1 cellular context compared by ENCODE assay signal in the genomic region with DNA sequence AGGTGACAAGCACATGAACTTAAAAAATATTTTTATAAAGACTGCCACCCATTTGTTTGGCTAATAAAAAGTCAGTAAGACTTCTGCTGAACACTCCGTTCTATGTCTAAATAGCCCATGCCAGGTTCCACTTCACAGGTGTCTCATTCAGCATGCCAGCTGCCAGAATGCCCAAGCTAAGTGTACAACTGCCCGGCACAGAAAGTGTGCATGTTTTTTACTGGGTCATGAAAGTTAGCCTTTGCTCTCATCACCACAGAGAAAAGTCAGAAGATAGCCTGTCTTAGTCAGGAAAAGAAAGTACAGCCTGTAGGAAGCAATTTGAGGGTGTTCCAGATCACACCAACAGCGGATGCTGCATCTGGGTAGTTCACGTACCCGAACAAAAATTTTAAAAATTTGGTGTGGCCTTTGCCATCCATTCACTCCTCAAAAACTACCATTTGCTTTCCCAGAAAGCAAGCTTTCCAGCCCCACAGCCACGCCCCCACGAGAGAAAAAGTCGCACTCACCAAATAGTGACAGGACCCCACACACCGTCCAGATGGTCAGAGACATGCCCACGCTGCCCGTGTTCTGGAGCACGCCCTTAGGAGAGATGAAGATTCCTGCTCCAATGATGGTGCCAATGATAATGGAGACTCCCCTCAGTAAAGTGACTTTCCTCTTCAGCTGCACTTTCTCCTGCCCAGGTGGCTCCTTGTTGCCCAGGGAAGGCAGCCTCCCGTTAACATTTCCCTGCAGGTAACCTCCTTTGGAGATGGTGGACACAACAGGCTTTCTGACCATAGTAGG.
TF ChIP-seq lines count a peak whose summit lies in the region.

No MANE protein-coding gene starts in this region.

TF ChIP-seq in HepG2, 621 proteins besides CTCF, POLR2A, EP300 and RAD21 (continued from another document and continues in another):
- TF ChIP-seq, protein P1, sequence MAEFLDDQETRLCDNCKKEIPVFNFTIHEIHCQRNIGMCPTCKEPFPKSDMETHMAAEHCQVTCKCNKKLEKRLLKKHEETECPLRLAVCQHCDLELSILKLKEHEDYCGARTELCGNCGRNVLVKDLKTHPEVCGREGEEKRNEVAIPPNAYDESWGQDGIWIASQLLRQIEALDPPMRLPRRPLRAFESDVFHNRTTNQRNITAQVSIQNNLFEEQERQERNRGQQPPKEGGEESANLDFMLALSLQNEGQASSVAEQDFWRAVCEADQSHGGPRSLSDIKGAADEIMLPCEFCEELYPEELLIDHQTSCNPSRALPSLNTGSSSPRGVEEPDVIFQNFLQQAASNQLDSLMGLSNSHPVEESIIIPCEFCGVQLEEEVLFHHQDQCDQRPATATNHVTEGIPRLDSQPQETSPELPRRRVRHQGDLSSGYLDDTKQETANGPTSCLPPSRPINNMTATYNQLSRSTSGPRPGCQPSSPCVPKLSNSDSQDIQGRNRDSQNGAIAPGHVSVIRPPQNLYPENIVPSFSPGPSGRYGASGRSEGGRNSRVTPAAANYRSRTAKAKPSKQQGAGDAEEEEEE (CRISPR knock-in tag; IDR thresholded peaks at IDR 0.05; ENCODE audit: borderline replicate concordance), result no peak
- TF ChIP-seq RFXAP (CRISPR knock-in tag; IDR thresholded peaks at IDR 0.05; ENCODE audit: borderline replicate concordance) (no peak), ZNF775 (CRISPR knock-in tag; IDR thresholded peaks at IDR 0.05; ENCODE audit: borderline replicate concordance) (no peak), SIX4 (CRISPR knock-in tag; IDR thresholded peaks at IDR 0.05) (no peak), MATR3 (CRISPR knock-in tag; IDR thresholded peaks at IDR 0.05) (no peak), SRY (CRISPR knock-in tag; IDR thresholded peaks at IDR 0.05) (no peak), GFI1 (CRISPR knock-in tag; IDR thresholded peaks at IDR 0.05; ENCODE audit: borderline replicate concordance) (0 out of 2 replicates have a peak, but pooled peaks have one; percentile 25), PAX8 (CRISPR knock-in tag; IDR thresholded peaks at IDR 0.05; ENCODE audit: borderline replicate concordance) (no peak), MLLT10 (CRISPR knock-in tag; IDR thresholded peaks at IDR 0.05) (no peak), TEAD3 (CRISPR knock-in tag; optimal IDR thresholded peaks at IDR 0.05; ENCODE audit: borderline replicate concordance) (no peak), ZNF790 (CRISPR knock-in tag; IDR thresholded peaks at IDR 0.05; ENCODE audit: borderline replicate concordance) (no peak), REXO4 (CRISPR knock-in tag; IDR thresholded peaks at IDR 0.05; ENCODE audit: borderline replicate concordance) (no peak), ZNF780A (CRISPR knock-in tag; IDR thresholded peaks at IDR 0.05) (no peak), SRSF4 (IDR thresholded peaks at IDR 0.05; ENCODE audit: low read depth, low read length, poor library complexity, severe bottlenecking) (no peak), ZNF747 (CRISPR knock-in tag; IDR thresholded peaks at IDR 0.05; ENCODE audit: borderline replicate concordance) (no peak), ZNF546 (CRISPR knock-in tag; conservative IDR thresholded peaks at IDR 0.05) (no peak), ZNF260 (CRISPR knock-in tag; IDR thresholded peaks at IDR 0.05; ENCODE audit: borderline replicate concordance, low read depth) (no peak), CREM (IDR thresholded peaks at IDR 0.05) (no peak), CREM (CRISPR knock-in tag; IDR thresholded peaks at IDR 0.05) (no peak), PAWR (CRISPR knock-in tag; IDR thresholded peaks at IDR 0.05; ENCODE audit: borderline replicate concordance) (no peak), CBFB (CRISPR knock-in tag; IDR thresholded peaks at IDR 0.05) (no peak), ZNF724P (CRISPR knock-in tag; IDR thresholded peaks at IDR 0.05; ENCODE audit: borderline replicate concordance) (no peak), ARNT2 (CRISPR knock-in tag; IDR thresholded peaks at IDR 0.05; ENCODE audit: low read depth) (0 out of 2 replicates have a peak, but pooled peaks have one; percentile 18), ZNF501 (CRISPR knock-in tag; IDR thresholded peaks at IDR 0.05) (no peak), ZNF562 (CRISPR knock-in tag; IDR thresholded peaks at IDR 0.05; ENCODE audit: borderline replicate concordance) (no peak), ZNF44 (CRISPR knock-in tag; IDR thresholded peaks at IDR 0.05) (no peak), ZNF333 (CRISPR knock-in tag; IDR thresholded peaks at IDR 0.05; ENCODE audit: borderline replicate concordance) (no peak), NCOA5 (CRISPR knock-in tag; IDR thresholded peaks at IDR 0.05) (no peak), TBX3 (IDR thresholded peaks at IDR 0.05; ENCODE audit: borderline replicate concordance) (no peak)
- TF ChIP-seq, protein P2, sequence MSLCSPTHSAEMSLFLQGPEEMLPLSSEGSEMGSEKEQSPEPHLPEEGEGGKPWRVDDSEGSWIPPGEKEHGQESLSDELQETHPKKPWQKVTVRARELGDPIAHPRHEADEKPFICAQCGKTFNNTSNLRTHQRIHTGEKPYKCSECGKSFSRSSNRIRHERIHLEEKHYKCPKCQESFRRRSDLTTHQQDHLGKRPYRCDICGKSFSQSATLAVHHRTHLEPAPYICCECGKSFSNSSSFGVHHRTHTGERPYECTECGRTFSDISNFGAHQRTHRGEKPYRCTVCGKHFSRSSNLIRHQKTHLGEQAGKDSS (CRISPR knock-in tag; IDR thresholded peaks at IDR 0.05; ENCODE audit: borderline replicate concordance, low read depth), result 0 out of 2 replicates have a peak, but pooled peaks have one; percentile 11
- TF ChIP-seq, protein P3, sequence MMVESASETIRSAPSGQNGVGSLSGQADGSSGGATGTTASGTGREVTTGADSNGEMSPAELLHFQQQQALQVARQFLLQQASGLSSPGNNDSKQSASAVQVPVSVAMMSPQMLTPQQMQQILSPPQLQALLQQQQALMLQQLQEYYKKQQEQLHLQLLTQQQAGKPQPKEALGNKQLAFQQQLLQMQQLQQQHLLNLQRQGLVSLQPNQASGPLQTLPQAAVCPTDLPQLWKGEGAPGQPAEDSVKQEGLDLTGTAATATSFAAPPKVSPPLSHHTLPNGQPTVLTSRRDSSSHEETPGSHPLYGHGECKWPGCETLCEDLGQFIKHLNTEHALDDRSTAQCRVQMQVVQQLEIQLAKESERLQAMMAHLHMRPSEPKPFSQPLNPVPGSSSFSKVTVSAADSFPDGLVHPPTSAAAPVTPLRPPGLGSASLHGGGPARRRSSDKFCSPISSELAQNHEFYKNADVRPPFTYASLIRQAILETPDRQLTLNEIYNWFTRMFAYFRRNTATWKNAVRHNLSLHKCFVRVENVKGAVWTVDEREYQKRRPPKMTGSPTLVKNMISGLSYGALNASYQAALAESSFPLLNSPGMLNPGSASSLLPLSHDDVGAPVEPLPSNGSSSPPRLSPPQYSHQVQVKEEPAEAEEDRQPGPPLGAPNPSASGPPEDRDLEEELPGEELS (CRISPR knock-in tag; IDR thresholded peaks at IDR 0.05), result no peak
- TF ChIP-seq, protein P4, sequence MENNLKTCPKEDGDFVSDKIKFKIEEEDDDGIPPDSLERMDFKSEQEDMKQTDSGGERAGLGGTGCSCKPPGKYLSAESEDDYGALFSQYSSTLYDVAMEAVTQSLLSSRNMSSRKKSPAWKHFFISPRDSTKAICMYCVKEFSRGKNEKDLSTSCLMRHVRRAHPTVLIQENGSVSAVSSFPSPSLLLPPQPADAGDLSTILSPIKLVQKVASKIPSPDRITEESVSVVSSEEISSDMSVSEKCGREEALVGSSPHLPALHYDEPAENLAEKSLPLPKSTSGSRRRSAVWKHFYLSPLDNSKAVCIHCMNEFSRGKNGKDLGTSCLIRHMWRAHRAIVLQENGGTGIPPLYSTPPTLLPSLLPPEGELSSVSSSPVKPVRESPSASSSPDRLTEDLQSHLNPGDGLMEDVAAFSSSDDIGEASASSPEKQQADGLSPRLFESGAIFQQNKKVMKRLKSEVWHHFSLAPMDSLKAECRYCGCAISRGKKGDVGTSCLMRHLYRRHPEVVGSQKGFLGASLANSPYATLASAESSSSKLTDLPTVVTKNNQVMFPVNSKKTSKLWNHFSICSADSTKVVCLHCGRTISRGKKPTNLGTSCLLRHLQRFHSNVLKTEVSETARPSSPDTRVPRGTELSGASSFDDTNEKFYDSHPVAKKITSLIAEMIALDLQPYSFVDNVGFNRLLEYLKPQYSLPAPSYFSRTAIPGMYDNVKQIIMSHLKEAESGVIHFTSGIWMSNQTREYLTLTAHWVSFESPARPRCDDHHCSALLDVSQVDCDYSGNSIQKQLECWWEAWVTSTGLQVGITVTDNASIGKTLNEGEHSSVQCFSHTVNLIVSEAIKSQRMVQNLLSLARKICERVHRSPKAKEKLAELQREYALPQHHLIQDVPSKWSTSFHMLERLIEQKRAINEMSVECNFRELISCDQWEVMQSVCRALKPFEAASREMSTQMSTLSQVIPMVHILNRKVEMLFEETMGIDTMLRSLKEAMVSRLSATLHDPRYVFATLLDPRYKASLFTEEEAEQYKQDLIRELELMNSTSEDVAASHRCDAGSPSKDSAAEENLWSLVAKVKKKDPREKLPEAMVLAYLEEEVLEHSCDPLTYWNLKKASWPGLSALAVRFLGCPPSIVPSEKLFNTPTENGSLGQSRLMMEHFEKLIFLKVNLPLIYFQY (CRISPR knock-in tag; IDR thresholded peaks at IDR 0.05; ENCODE audit: borderline replicate concordance), result no peak
- TF ChIP-seq, protein P5, sequence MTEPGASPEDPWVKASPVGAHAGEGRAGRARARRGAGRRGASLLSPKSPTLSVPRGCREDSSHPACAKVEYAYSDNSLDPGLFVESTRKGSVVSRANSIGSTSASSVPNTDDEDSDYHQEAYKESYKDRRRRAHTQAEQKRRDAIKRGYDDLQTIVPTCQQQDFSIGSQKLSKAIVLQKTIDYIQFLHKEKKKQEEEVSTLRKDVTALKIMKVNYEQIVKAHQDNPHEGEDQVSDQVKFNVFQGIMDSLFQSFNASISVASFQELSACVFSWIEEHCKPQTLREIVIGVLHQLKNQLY (CRISPR knock-in tag; IDR thresholded peaks at IDR 0.05), result no peak
- TF ChIP-seq, protein P6, sequence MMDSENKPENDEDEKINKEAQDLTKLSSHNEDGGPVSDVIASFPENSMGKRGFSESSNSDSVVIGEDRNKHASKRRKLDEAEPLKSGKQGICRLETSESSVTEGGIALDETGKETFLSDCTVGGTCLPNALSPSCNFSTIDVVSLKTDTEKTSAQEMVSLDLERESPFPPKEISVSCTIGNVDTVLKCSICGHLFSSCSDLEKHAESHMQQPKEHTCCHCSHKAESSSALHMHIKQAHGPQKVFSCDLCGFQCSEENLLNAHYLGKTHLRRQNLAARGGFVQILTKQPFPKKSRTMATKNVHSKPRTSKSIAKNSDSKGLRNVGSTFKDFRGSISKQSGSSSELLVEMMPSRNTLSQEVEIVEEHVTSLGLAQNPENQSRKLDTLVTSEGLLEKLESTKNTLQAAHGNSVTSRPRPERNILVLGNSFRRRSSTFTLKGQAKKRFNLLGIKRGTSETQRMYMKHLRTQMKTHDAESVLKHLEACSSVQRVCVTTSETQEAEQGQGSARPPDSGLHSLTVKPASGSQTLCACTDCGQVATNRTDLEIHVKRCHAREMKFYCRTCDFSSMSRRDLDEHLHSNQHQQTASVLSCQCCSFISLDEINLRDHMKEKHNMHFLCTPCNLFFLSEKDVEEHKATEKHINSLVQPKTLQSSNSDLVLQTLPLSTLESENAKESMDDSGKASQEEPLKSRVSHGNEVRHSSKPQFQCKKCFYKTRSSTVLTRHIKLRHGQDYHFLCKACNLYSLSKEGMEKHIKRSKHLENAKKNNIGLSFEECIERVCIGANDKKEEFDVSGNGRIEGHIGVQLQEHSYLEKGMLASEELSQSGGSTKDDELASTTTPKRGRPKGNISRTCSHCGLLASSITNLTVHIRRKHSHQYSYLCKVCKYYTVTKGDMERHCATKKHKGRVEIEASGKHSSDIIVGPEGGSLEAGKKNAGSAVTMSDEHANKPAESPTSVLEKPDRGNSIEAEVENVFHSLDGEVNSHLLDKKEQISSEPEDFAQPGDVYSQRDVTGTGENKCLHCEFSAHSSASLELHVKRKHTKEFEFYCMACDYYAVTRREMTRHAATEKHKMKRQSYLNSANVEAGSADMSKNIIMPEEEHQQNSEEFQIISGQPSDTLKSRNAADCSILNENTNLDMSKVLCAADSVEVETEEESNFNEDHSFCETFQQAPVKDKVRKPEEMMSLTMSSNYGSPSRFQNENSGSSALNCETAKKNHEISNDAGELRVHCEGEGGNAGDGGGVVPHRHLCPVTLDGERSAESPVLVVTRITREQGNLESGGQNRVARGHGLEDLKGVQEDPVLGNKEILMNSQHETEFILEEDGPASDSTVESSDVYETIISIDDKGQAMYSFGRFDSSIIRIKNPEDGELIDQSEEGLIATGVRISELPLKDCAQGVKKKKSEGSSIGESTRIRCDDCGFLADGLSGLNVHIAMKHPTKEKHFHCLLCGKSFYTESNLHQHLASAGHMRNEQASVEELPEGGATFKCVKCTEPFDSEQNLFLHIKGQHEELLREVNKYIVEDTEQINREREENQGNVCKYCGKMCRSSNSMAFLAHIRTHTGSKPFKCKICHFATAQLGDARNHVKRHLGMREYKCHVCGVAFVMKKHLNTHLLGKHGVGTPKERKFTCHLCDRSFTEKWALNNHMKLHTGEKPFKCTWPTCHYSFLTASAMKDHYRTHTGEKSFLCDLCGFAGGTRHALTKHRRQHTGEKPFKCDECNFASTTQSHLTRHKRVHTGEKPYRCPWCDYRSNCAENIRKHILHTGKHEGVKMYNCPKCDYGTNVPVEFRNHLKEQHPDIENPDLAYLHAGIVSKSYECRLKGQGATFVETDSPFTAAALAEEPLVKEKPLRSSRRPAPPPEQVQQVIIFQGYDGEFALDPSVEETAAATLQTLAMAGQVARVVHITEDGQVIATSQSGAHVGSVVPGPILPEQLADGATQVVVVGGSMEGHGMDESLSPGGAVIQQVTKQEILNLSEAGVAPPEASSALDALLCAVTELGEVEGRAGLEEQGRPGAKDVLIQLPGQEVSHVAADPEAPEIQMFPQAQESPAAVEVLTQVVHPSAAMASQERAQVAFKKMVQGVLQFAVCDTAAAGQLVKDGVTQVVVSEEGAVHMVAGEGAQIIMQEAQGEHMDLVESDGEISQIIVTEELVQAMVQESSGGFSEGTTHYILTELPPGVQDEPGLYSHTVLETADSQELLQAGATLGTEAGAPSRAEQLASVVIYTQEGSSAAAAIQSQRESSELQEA (CRISPR knock-in tag; IDR thresholded peaks at IDR 0.05; ENCODE audit: not compliant biosample characterization), result no peak
- TF ChIP-seq, protein P7, sequence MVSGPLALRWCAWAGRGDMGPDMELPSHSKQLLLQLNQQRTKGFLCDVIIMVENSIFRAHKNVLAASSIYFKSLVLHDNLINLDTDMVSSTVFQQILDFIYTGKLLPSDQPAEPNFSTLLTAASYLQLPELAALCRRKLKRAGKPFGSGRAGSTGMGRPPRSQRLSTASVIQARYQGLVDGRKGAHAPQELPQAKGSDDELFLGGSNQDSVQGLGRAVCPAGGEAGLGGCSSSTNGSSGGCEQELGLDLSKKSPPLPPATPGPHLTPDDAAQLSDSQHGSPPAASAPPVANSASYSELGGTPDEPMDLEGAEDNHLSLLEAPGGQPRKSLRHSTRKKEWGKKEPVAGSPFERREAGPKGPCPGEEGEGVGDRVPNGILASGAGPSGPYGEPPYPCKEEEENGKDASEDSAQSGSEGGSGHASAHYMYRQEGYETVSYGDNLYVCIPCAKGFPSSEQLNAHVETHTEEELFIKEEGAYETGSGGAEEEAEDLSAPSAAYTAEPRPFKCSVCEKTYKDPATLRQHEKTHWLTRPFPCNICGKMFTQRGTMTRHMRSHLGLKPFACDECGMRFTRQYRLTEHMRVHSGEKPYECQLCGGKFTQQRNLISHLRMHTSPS (CRISPR knock-in tag; IDR thresholded peaks at IDR 0.05; ENCODE audit: low read depth), result no peak
